In genomic region chr16:69712914-69713581, GRCh38 we compare ENCODE assay signal across 17 cellular contexts.
"Had no signal": no experiment of that assay in that cellular context is flagged by ENCODE, and none has a peak within 500 bp of the region (broad histone marks: within the 10 kb centered on the region; RNA-seq: fewer than 3 reads in every experiment).

No MANE protein-coding gene starts in this region.

- H3K4me1 Mint-ChIP-seq: activated T-helper 17 cell treated with anti-CD3 and anti-CD28 coated beads, Interleukin-2, amount 50 U/mL, for 72 hours had no signal

- H3K27ac ChIP-seq: right atrium auricular region, suprapubic skin, VCaP had no signal

- H3K4me3 Mint-ChIP-seq: activated CD4-positive, alpha-beta memory T cell treated with anti-CD3 and anti-CD28 coated beads, Interleukin-2, amount 10 ng/mL, durations not matched to agents 7 days and 5 days; activated T-helper 17 cell treated with anti-CD3 and anti-CD28 coated beads, Interleukin-2, amount 50 U/mL, for 72 hours; T-cell; type B pancreatic cell had no signal

- H3K9me3 ChIP-seq: right atrium auricular region, suprapubic skin had no signal

- H3K9me3 Mint-ChIP-seq: activated CD4-positive, alpha-beta memory T cell treated with anti-CD3 and anti-CD28 coated beads, Interleukin-2, amount 10 ng/mL, durations not matched to agents 7 days and 5 days; activated T-helper 17 cell treated with anti-CD3 and anti-CD28 coated beads, Interleukin-2, amount 50 U/mL, for 72 hours; T-cell; type B pancreatic cell had no signal

- H3K27ac Mint-ChIP-seq: activated CD4-positive, alpha-beta memory T cell treated with anti-CD3 and anti-CD28 coated beads, Interleukin-2, amount 10 ng/mL, durations not matched to agents 7 days and 5 days; activated T-helper 17 cell treated with anti-CD3 and anti-CD28 coated beads, Interleukin-2, amount 50 U/mL, for 72 hours; T-cell; type B pancreatic cell had no signal

- H3K4me3 ChIP-seq: dorsolateral prefrontal cortex, right atrium auricular region, suprapubic skin had no signal

- H3K27me3 Mint-ChIP-seq: activated CD4-positive, alpha-beta memory T cell treated with anti-CD3 and anti-CD28 coated beads, Interleukin-2, amount 10 ng/mL, durations not matched to agents 7 days and 5 days; activated T-helper 17 cell treated with anti-CD3 and anti-CD28 coated beads, Interleukin-2, amount 50 U/mL, for 72 hours; T-cell; type B pancreatic cell had no signal

- ATAC-seq: T-cell had no signal

- H3K27me3 ChIP-seq: dorsolateral prefrontal cortex, right atrium auricular region, suprapubic skin had no signal

- DNase-seq: activated CD4-positive, alpha-beta memory T cell treated with anti-CD3 and anti-CD28 coated beads, Interleukin-2, amount 10 ng/mL, durations not matched to agents 7 days and 5 days; activated naive CD4-positive, alpha-beta T cell treated with Interleukin-2 at 50 U/mL for 16 hours; aorta; cerebellar nuclear complex; dorsolateral prefrontal cortex; erythroblast; islet precursor cell; small intestine; stimulated activated CD4-positive, alpha-beta T cell treated with anti-CD3 and anti-CD28 coated beads, Interleukin-4, amount 100 ng/mL, for 24 hours; stimulated activated naive CD4-positive, alpha-beta T cell treated with Interleukin-2 at 50 U/mL for 16 hours; T-cell; T-helper 9 cell had no signal
